8 cellular contexts compared by ENCODE assay signal in genomic region chr6:3456794-3457709, GRCh38. TPM values are rescaled to one million over a fixed set of nuclear protein-coding genes. Genes with fewer than 3 reads are reported as not detected.
A peak's percentile ranks its signal among the peaks of the same experiment; 100 is the strongest.
DNase-seq lines count a peak whose midpoint lies in the region; ATAC-seq, FAIRE-seq and TF ChIP-seq lines count a peak whose summit lies in the region.

Gene SLC22A23 (minus strand): TSS chr6:3457050. CDS start chr6:3456559, 491 bp downstream.

- H3K4me1 ChIP-seq in neuron (ENCODE audit: insufficient read depth, low read length) (peaks cover 44% of the 10 kb centered on the region), subcutaneous abdominal adipose tissue (ENCODE audit: control insufficient read depth in 5 of 5, insufficient read depth in 5 of 5, low read length in 5 of 5) (peaks cover 4 to 42% (median 38%) of the 10 kb centered on the region in 5 donors)

- in situ Hi-C loops in G401 (cut with HindIII; ENCODE audit: low sequenced_read_pairs), result no loop called here

- no peaks in the 10 kb centered on the region for H3K27me3 ChIP-seq in neuron (ENCODE audit: insufficient read depth, low read length)
- H3K27me3 ChIP-seq in subcutaneous abdominal adipose tissue (ENCODE audit: control insufficient read depth in 5 of 5, insufficient read depth in 4 of 5, low read length in 5 of 5), result no peaks in the 10 kb centered on the region

- H2AFZ ChIP-seq in neuron (ENCODE audit: low read depth, low read length), result peak within 1 kb of the TSS; percentile 73

- no peak for FAIRE-seq in frontal cortex (lab: Jason Lieb, UNC)

- peak; percentile 78 for DNase-seq in G401 (ENCODE audit: low spot score)
- DNase-seq in activated T-helper 9 cell treated with anti-CD3 and anti-CD28 coated beads, Interleukin-2, amount 50 U/mL, for 16 hours (ENCODE audit: low read depth), result peak; percentile 61
- DNase-seq in frontal cortex (ENCODE audit: low spot score in 2 of 2), result peak; percentile 91 to 94

- no peaks in the 10 kb centered on the region for H3K36me3 ChIP-seq in neuron (ENCODE audit: insufficient read depth, low read length)
- H3K36me3 ChIP-seq in subcutaneous abdominal adipose tissue (ENCODE audit: control insufficient read depth in 5 of 5, insufficient read depth in 5 of 5, low read length in 5 of 5), result no peaks in the 10 kb centered on the region

- peak within 1 kb of the TSS in 4 of 5 donors; percentile 72 to 80 (median 79) for H3K9ac ChIP-seq in subcutaneous abdominal adipose tissue (ENCODE audit: low read length in 5 of 5)

- peak within 1 kb of the TSS; percentile 73 for H3K27ac ChIP-seq in subcutaneous abdominal adipose tissue (ENCODE audit: low read depth, low read length)

- H3K9me3 ChIP-seq in neuron (ENCODE audit: low read length), result no peaks in the 10 kb centered on the region
- H3K9me3 ChIP-seq in subcutaneous abdominal adipose tissue (ENCODE audit: control insufficient read depth in 5 of 5, low read length in 5 of 5), result no peaks in the 10 kb centered on the region

- H3K4me3 ChIP-seq in neuron (ENCODE audit: low read length) (peak within 1 kb of the TSS; percentile 69), subcutaneous abdominal adipose tissue (ENCODE audit: low read depth in 1 of 5, low read length in 5 of 5) (peak within 1 kb of the TSS; percentile 15 to 91 (median 83))

- ATAC-seq in HG03280 (IDR thresholded peaks at IDR 0.05; ENCODE audit: unreplicated experiment), result peak; percentile 37
- no peak for ATAC-seq in GM21515 (IDR thresholded peaks at IDR 0.05; ENCODE audit: unreplicated experiment)

TF ChIP-seq in PFSK-1, 5 proteins besides CTCF, POLR2A, EP300 and RAD21:
- TF ChIP-seq REST (IDR thresholded peaks at IDR 0.05; ENCODE audit: insufficient read depth in 1 of 2, low read depth in 2 of 2, low read length in 2 of 2), result no peak
- TF ChIP-seq FOXP2 (optimal IDR thresholded peaks at IDR 0.05; ENCODE audit: borderline replicate concordance, extremely low read depth, extremely low read length, insufficient read depth), result peak; percentile 68
- no peak for TF ChIP-seq SIN3A (IDR thresholded peaks at IDR 0.05; ENCODE audit: borderline replicate concordance, insufficient read depth, low read length)
- no peak for TF ChIP-seq POLR2AphosphoS5 (IDR thresholded peaks at IDR 0.05; ENCODE audit: low read depth, low read length)
- no peak for TF ChIP-seq TAF1 (IDR thresholded peaks at IDR 0.05; ENCODE audit: borderline replicate concordance, insufficient read depth, low read length)
TF ChIP-seq in PFSK-1: peak in this region for 1.

RNA-seq across cellular contexts. Expression of gene SLC22A23, which starts in this region (rescaled TPM):
- 0.12 and 0.20 TPM in 2 replicates for total RNA-seq in G401 (2014; rRNA removed; shearing (Covaris generic))
- 17.3 TPM for polyA plus RNA-seq in PFSK-1 (2012; ENCODE audit: insufficient read length, low read depth)
- 22.8 TPM for total RNA-seq in frontal cortex

Comparison
In these comparisons a context has a peak if more than half of its experiments do, and no peak if none do; other contexts are left out.
1. RNA of gene SLC22A23 (total RNA-seq): 22.8 TPM in frontal cortex (single experiment); 0.12 to 0.20 TPM in G401; every median in the first group is over 10 times any median in the second.
2. Peak in DNase-seq in G401; RNA of the gene not detected or under 1 TPM.
3. Peak in every context shown above with its lines, with median percentiles within 50 percentile points of each other: DNase-seq.